Comparison of ENCODE assay signal across 27 cellular contexts in genomic region chr6:156283091-156283490, GRCh38.
A peak's percentile ranks its signal among the peaks of the same experiment; 100 is the strongest.
DNase-seq lines count a peak whose midpoint lies in the region; ATAC-seq and TF ChIP-seq lines count a peak whose summit lies in the region.
"Had no signal": no experiment of that assay in that cellular context is flagged by ENCODE, and none has a peak within 500 bp of the region (broad histone marks: within the 10 kb centered on the region; RNA-seq: fewer than 3 reads in every experiment).

No MANE protein-coding gene starts in this region.

- TF ChIP-seq CTCF in A673 (conservative IDR thresholded peaks at IDR 0.05; ENCODE audit: low read depth, low read length) (0 out of 2 replicates have a peak, but pooled peaks have one; percentile 11), GM12864 (IDR thresholded peaks at IDR 0.05; ENCODE audit: low read depth, low read length, missing control alignments) (peak; percentile 1), hepatocyte (IDR thresholded peaks at IDR 0.05; ENCODE audit: poor library complexity) (peak; percentile 4)

- H3K36me3 ChIP-seq in A673 (ENCODE audit: insufficient read depth, low read length, poor library complexity, severe bottlenecking) (no peaks in the 10 kb centered on the region), hepatocyte (replicated peaks; ENCODE audit: insufficient read depth, low read depth) (no peaks in the 10 kb centered on the region), aorta (ENCODE audit: control insufficient read depth in 1 of 2, insufficient read depth in 2 of 2, low read length in 1 of 2) (no peaks in the 10 kb centered on the region)
- H3K36me3 ChIP-seq in CD4-positive, alpha-beta memory T cell (ENCODE audit: insufficient read depth, low read length): no peaks in the 10 kb centered on the region
- H3K36me3 ChIP-seq: transverse colon had no signal

- H3K27me3 Mint-ChIP-seq in CD4-positive, alpha-beta memory T cell: peaks cover 1 to 2% of the 10 kb centered on the region in 2 donors
- H3K27me3 Mint-ChIP-seq: activated CD8-positive, alpha-beta memory T cell treated with anti-CD3 and anti-CD28 coated beads, Interleukin-2, amount 10 ng/mL, durations not matched to agents 7 days and 5 days had no signal

- CTCF ChIA-PET in A673 (lab: Charles Lee): no interaction called here
- CTCF ChIA-PET in CD4-positive, alpha-beta memory T cell (lab: Charles Lee; ENCODE audit: partially characterized antibody): no interaction called here

- POLR2A ChIA-PET in A673 (lab: Charles Lee; ENCODE audit: low non-redundant PET): no interaction called here
- POLR2A ChIA-PET in CD4-positive, alpha-beta memory T cell (lab: Charles Lee; ENCODE audit: partially characterized antibody): no interaction called here

- H3K79me2 ChIP-seq in hepatocyte: no peaks in the 10 kb centered on the region

- H3K4me3 ChIP-seq in A673 (ENCODE audit: low read depth, low read length, poor library complexity, severe bottlenecking) (no peak overlapping the region), GM12864 (ENCODE audit: low read depth, low read length) (no peak overlapping the region), hepatocyte (no peak overlapping the region), aorta (ENCODE audit: low read length in 2 of 2) (no peak overlapping the region)
- H3K4me3 ChIP-seq in CD4-positive, alpha-beta memory T cell (ENCODE audit: low read length in 2 of 2): no peak overlapping the region
- H3K4me3 ChIP-seq: BLaER1, mucosa of descending colon, transverse colon had no signal

- DNase-seq in A673 (ENCODE audit: low spot score) (peak; percentile 1), GM12864 (ENCODE audit: low read depth) (no peak), SK-MEL-5 (ENCODE audit: low read depth, low spot score) (peak; percentile 70), hepatocyte (ENCODE audit: low spot score) (no peak), RPMI8226 (no peak), aorta (no peak)
- DNase-seq in activated naive CD4-positive, alpha-beta T cell (lab: John Stamatoyannopoulos, UW): no peak
- no peak for DNase-seq in CD4-positive, alpha-beta memory T cell
- DNase-seq: activated CD4-positive, CD25-positive, alpha-beta regulatory T cell; activated CD8-positive, alpha-beta memory T cell treated with anti-CD3 and anti-CD28 coated beads, Interleukin-2, amount 10 ng/mL, durations not matched to agents 7 days and 5 days; activated T-cell treated with anti-CD3 and anti-CD28 coated beads, Interleukin-2, amount 50 U/mL, for 48 hours; COR-L47; DMS53; GF-D8; Karpas-422; kidney; MV-4-11; NCI-H1436 treated with DMSO at 0.1 percent for 48 hours; NCI-H526; small intestine; stimulated activated CD4-positive, alpha-beta T cell treated with anti-CD3 and anti-CD28 coated beads, Interleukin-1b, Interleukin-23, amount 100 ng/mL, for 48 hours; transverse colon had no signal

- no peaks in the 10 kb centered on the region for H4K20me1 ChIP-seq in hepatocyte (ENCODE audit: insufficient read depth, poor library complexity, severe bottlenecking)
- H4K20me1 ChIP-seq: BLaER1 had no signal

- peaks cover 0 to 4% (median 0%) of the 10 kb centered on the region in 4 donors for H3K4me1 Mint-ChIP-seq in CD4-positive, alpha-beta memory T cell
- H3K4me1 Mint-ChIP-seq: activated CD8-positive, alpha-beta memory T cell treated with anti-CD3 and anti-CD28 coated beads, Interleukin-2, amount 10 ng/mL, durations not matched to agents 7 days and 5 days had no signal

- 96% methylated on average over 1 of the region's 1 CpG for WGBS in hepatocyte (ENCODE audit: low lambda C conversion rate, missing lambda C conversion rate)
- 79 to 88% methylated on average over 1 of the region's 1 CpG for WGBS in aorta, 2 donors

- H3K4me2 ChIP-seq in hepatocyte: no peak overlapping the region
- H3K4me2 ChIP-seq: BLaER1 had no signal

- H3K9me2 ChIP-seq in hepatocyte (replicated peaks; ENCODE audit: insufficient read depth): no peaks in the 10 kb centered on the region

- H3K4me1 ChIP-seq in A673 (ENCODE audit: insufficient read depth, low read length, poor library complexity, severe bottlenecking) (no peaks in the 10 kb centered on the region), hepatocyte (ENCODE audit: insufficient read depth) (no peaks in the 10 kb centered on the region), aorta (ENCODE audit: control insufficient read depth in 1 of 2, insufficient read depth in 2 of 2, low read length in 2 of 2) (no peaks in the 10 kb centered on the region)
- no peaks in the 10 kb centered on the region for H3K4me1 ChIP-seq in CD4-positive, alpha-beta memory T cell (ENCODE audit: insufficient read depth, low read length)

- peaks cover 0 to 21% of the 10 kb centered on the region in 2 donors for H3K36me3 Mint-ChIP-seq in CD4-positive, alpha-beta memory T cell
- H3K36me3 Mint-ChIP-seq: activated CD8-positive, alpha-beta memory T cell treated with anti-CD3 and anti-CD28 coated beads, Interleukin-2, amount 10 ng/mL, durations not matched to agents 7 days and 5 days had no signal

- H3K27ac Mint-ChIP-seq in CD4-positive, alpha-beta memory T cell: peak overlapping the region in 1 of 7 donors; percentile 9
- H3K27ac Mint-ChIP-seq: activated CD8-positive, alpha-beta memory T cell treated with anti-CD3 and anti-CD28 coated beads, Interleukin-2, amount 10 ng/mL, durations not matched to agents 7 days and 5 days; natural killer cell treated with Interleukin-12 subunit alpha and Interleukin-12 subunit beta and Interleukin-15 and Interleukin-18, amount 100 ng/mL, for 72 hours had no signal

- no peak overlapping the region for H2AFZ ChIP-seq in hepatocyte

- peaks cover 1% of the 10 kb centered on the region for H3K9me3 ChIP-seq in A673 (ENCODE audit: low read depth, low read length, poor library complexity, severe bottlenecking)
- H3K9me3 ChIP-seq in hepatocyte (ENCODE audit: low read depth): no peaks in the 10 kb centered on the region
- no peaks in the 10 kb centered on the region for H3K9me3 ChIP-seq in CD4-positive, alpha-beta memory T cell (ENCODE audit: control insufficient read depth in 1 of 2, low read length in 2 of 2)
- H3K9me3 ChIP-seq in aorta (ENCODE audit: control insufficient read depth, low read length): no peaks in the 10 kb centered on the region
- H3K9me3 ChIP-seq: mucosa of descending colon, transverse colon had no signal

- no TSS peak for BruUV-seq in A673 (replicated peaks; lab: Mats Ljungman, UMichigan)

- H3K9me3 Mint-ChIP-seq in CD4-positive, alpha-beta memory T cell: peaks cover 0 to 3% (median under 1%) of the 10 kb centered on the region in 8 donors

- H3K27me3 ChIP-seq in A673 (replicated peaks; ENCODE audit: insufficient read depth, low read depth, low read length, poor library complexity) (no peaks in the 10 kb centered on the region), hepatocyte (no peaks in the 10 kb centered on the region), aorta (ENCODE audit: control insufficient read depth in 1 of 2, insufficient read depth in 2 of 2, low read length in 1 of 2) (no peaks in the 10 kb centered on the region)
- no peaks in the 10 kb centered on the region for H3K27me3 ChIP-seq in CD4-positive, alpha-beta memory T cell (ENCODE audit: insufficient read depth, low read length)
- H3K27me3 ChIP-seq: BLaER1, transverse colon had no signal

- H3K4me3 Mint-ChIP-seq in CD4-positive, alpha-beta memory T cell: no peak overlapping the region
- H3K4me3 Mint-ChIP-seq: activated CD8-positive, alpha-beta memory T cell treated with anti-CD3 and anti-CD28 coated beads, Interleukin-2, amount 10 ng/mL, durations not matched to agents 7 days and 5 days; natural killer cell treated with Interleukin-12 subunit alpha and Interleukin-12 subunit beta and Interleukin-15 and Interleukin-18, amount 100 ng/mL, for 72 hours had no signal

- H3K27ac ChIP-seq in A673 (ENCODE audit: low read depth, low read length, poor library complexity, severe bottlenecking): no peak overlapping the region
- H3K27ac ChIP-seq in hepatocyte: no peak overlapping the region
- H3K27ac ChIP-seq in CD4-positive, alpha-beta memory T cell (ENCODE audit: low read depth, low read length): no peak overlapping the region
- H3K27ac ChIP-seq in aorta (ENCODE audit: low read depth in 1 of 2, low read length in 2 of 2): no peak overlapping the region
- H3K27ac ChIP-seq: HL-60, transverse colon had no signal

- intact Hi-C loops in A673 (cut with micrococcal nuclease; ENCODE audit: unreplicated experiment): no loop called here
- intact Hi-C loops in CD4-positive, alpha-beta memory T cell (cut with micrococcal nuclease): no loop called here
- intact Hi-C loops in aorta (cut with DNase I): no loop called here

- no peak for ATAC-seq in aorta (ENCODE audit: low FRiP score)
- ATAC-seq: activated CD8-positive, alpha-beta memory T cell treated with anti-CD3 and anti-CD28 coated beads, Interleukin-2, amount 10 ng/mL, durations not matched to agents 7 days and 5 days; HepG2; mucosa of descending colon; natural killer cell treated with Interleukin-12 subunit alpha and Interleukin-12 subunit beta and Interleukin-15 and Interleukin-18, amount 100 ng/mL, for 72 hours had no signal

- in situ Hi-C loops in SK-MEL-5 (cut with HindIII; ENCODE audit: low pct_unique_long_range_greater_than_20kb, low sequenced_read_pairs): no loop called here

Comparison
In these comparisons a context has a peak if more than half of its experiments do, and no peak if none do; other contexts are left out.
1. DNase-seq: peak in A673 (single experiment) and SK-MEL-5 (single experiment); none in GM12864 (single experiment), hepatocyte (single experiment), RPMI8226 (single experiment), activated naive CD4-positive, alpha-beta T cell (0 of 4), CD4-positive, alpha-beta memory T cell (0 of 5) and aorta (0 of 2).
2. Peak in every context shown above with its lines, with median percentiles within 50 percentile points of each other: CTCF ChIP-seq.